In the genomic region with DNA sequence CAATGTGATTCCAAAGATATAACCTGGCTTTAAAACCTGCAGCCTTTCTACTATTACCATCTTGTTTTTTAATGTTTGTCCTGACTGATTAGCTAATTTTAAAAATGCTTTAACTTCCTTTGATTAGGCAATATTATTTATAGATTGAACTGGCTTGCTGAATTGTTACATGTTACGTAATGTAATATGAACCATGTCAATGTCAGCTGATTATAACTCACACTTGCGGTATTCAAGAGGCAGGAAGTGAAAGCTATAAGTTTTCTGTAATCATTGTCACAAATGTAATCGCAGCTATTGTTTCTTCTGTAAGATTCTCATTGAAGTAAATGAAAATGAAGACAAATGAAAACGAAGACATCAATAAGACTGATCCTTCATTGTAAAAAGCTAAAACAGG, we compare ENCODE assay signal across 13 cellular contexts.
DNase-seq lines count a peak whose midpoint lies in the region; FAIRE-seq and TF ChIP-seq lines count a peak whose summit lies in the region.
"Had no signal": no experiment of that assay in that cellular context is flagged by ENCODE, and none has a peak within 500 bp of the region (broad histone marks: within the 10 kb centered on the region; RNA-seq: fewer than 3 reads in every experiment).

No MANE protein-coding gene starts in this region.

- no peak overlapping the region for H3K9ac ChIP-seq in OCI-LY3 (ENCODE audit: low read length)
- H3K9ac ChIP-seq in endocrine pancreas (ENCODE audit: control insufficient read depth, insufficient read depth, low read length), result no peak overlapping the region

- H2AFZ ChIP-seq in OCI-LY3 (ENCODE audit: low read depth, low read length), result no peak overlapping the region

- H3K36me3 ChIP-seq in OCI-LY3 (replicated peaks; ENCODE audit: low read depth, low read length) (no peaks in the 10 kb centered on the region), endocrine pancreas (ENCODE audit: control insufficient read depth, insufficient read depth, low read length) (no peaks in the 10 kb centered on the region)
- H3K36me3 ChIP-seq: stomach had no signal

- DNase-seq in HTR-8/SVneo (ENCODE audit: insufficient read length, low spot score) (peak; percentile 0), renal cortical epithelial cell (ENCODE audit: low read depth) (peak; percentile 43), medulla oblongata (ENCODE audit: extremely low spot score) (no peak), pons (ENCODE audit: low spot score) (no peak), OCI-M2 (lab: John Stamatoyannopoulos, UW; ENCODE audit: unreplicated experiment) (no peak)
- DNase-seq: activated naive CD4-positive, alpha-beta T cell treated with anti-CD3 and anti-CD28 coated beads, Interleukin-2, amount 50 U/mL, for 16 hours; CD8-positive, alpha-beta T cell; mammary epithelial cell; NCI-H82; stomach had no signal

- peaks cover 21% of the 10 kb centered on the region for H3K4me1 ChIP-seq in OCI-LY3 (ENCODE audit: low read length)
- H3K4me1 ChIP-seq in endocrine pancreas (ENCODE audit: control insufficient read depth, insufficient read depth, low read length), result peaks cover 9% of the 10 kb centered on the region

- no peak overlapping the region for H3K27ac ChIP-seq in OCI-LY3 (ENCODE audit: low read length)
- H3K27ac ChIP-seq: stomach had no signal

- H3K4me2 ChIP-seq in OCI-LY3 (ENCODE audit: low read length), result peak overlapping the region; percentile 4
- H3K4me2 ChIP-seq: smooth muscle cell had no signal

- H3K27me3 ChIP-seq in OCI-LY3 (ENCODE audit: low read depth, low read length), result no peaks in the 10 kb centered on the region
- no peaks in the 10 kb centered on the region for H3K27me3 ChIP-seq in endocrine pancreas (ENCODE audit: control insufficient read depth, insufficient read depth, low read length)
- H3K27me3 ChIP-seq: stomach had no signal

- H4K20me1 ChIP-seq in OCI-LY3 (ENCODE audit: insufficient read depth, low read length), result no peaks in the 10 kb centered on the region

- H3K4me3 ChIP-seq in OCI-LY3 (ENCODE audit: low read length), result no peak overlapping the region
- peak overlapping the region; percentile 66 for H3K4me3 ChIP-seq in endocrine pancreas (ENCODE audit: control insufficient read depth, insufficient read depth, low read length)
- H3K4me3 ChIP-seq: smooth muscle cell, stomach had no signal

- FAIRE-seq in HTR-8/SVneo (lab: Jason Lieb, UNC), result no peak

- H3K9me3 ChIP-seq in OCI-LY3 (ENCODE audit: insufficient read depth, low read length) (peaks cover 6% of the 10 kb centered on the region; the same call in 1 of the 2 replicates), endocrine pancreas (ENCODE audit: control insufficient read depth, low read length) (no peaks in the 10 kb centered on the region)
- H3K9me3 ChIP-seq: stomach had no signal

- no peak for TF ChIP-seq CTCF in OCI-LY3 (IDR thresholded peaks at IDR 0.05; ENCODE audit: low read depth, low read length)

- no peaks in the 10 kb centered on the region for H3K79me2 ChIP-seq in OCI-LY3 (ENCODE audit: low read length)

Comparison
In these comparisons a context has a peak if more than half of its experiments do, and no peak if none do; other contexts are left out.
1. DNase-seq: peak in HTR-8/SVneo (single experiment) and renal cortical epithelial cell (single experiment); none in medulla oblongata (single experiment), pons (single experiment) and OCI-M2 (single experiment).